Comparison of ENCODE assay signal across 1 cellular context in genomic region chr12:63680758-63681157, GRCh38. TPM values are rescaled to one million over a fixed set of nuclear protein-coding genes. Genes with fewer than 3 reads are reported as not detected.
"Had no signal": no experiment of that assay in that cellular context is flagged by ENCODE, and none has a peak within 500 bp of the region (broad histone marks: within the 10 kb centered on the region; RNA-seq: fewer than 3 reads in every experiment).

No MANE protein-coding gene starts in this region.

RNA-seq across cellular contexts. Expression of gene DPY19L2, which starts 12.5 kb away (rescaled TPM):
- total RNA-seq: left lobe of liver had no signal
